Comparison of ENCODE assay signal across 9 cellular contexts in genomic region chr6:161374971-161375873, GRCh38.
DNase-seq lines count a peak whose midpoint lies in the region; ATAC-seq and TF ChIP-seq lines count a peak whose summit lies in the region.
"Had no signal": no experiment of that assay in that cellular context is flagged by ENCODE, and none has a peak within 500 bp of the region (broad histone marks: within the 10 kb centered on the region; RNA-seq: fewer than 3 reads in every experiment).

No MANE protein-coding gene starts in this region.

- H3K27me3 Mint-ChIP-seq in glutamatergic neuron (ENCODE audit: unreplicated experiment): no peaks in the 10 kb centered on the region
- H3K27me3 Mint-ChIP-seq: IgD-negative memory B cell had no signal

- no peaks in the 10 kb centered on the region for H3K36me3 ChIP-seq in sigmoid colon

- TF ChIP-seq EP300 in sigmoid colon (IDR thresholded peaks at IDR 0.05): no peak

- WGBS in sigmoid colon, 2 donors: 27 to 62% methylated on average over 32 of the region's 32 CpGs

- peaks cover 4% of the 10 kb centered on the region for H3K36me3 Mint-ChIP-seq in glutamatergic neuron (ENCODE audit: unreplicated experiment)
- H3K36me3 Mint-ChIP-seq: IgD-negative memory B cell had no signal

- no peaks in the 10 kb centered on the region for H3K27me3 ChIP-seq in sigmoid colon

- H3K4me1 Mint-ChIP-seq in glutamatergic neuron (ENCODE audit: low read depth, unreplicated experiment): peaks cover 6% of the 10 kb centered on the region

- peak overlapping the region in 2 of 4 donors; percentile 5 to 8 for H3K4me3 ChIP-seq in sigmoid colon

- H3K27ac Mint-ChIP-seq in glutamatergic neuron (ENCODE audit: unreplicated experiment): no peak overlapping the region
- H3K27ac Mint-ChIP-seq: IgD-negative memory B cell had no signal

- TF ChIP-seq CTCF in glutamatergic neuron (IDR thresholded peaks at IDR 0.05; ENCODE audit: partially characterized antibody, unreplicated experiment): no peak
- peak in 1 of 4 experiments; percentile 14 for TF ChIP-seq CTCF in sigmoid colon (IDR thresholded peaks at IDR 0.05)

- no peak for TF ChIP-seq POLR2A in sigmoid colon (IDR thresholded peaks at IDR 0.05)

- ATAC-seq in GM18870 (IDR thresholded peaks at IDR 0.05; ENCODE audit: unreplicated experiment): no peak
- no peak for ATAC-seq in GM18909 (IDR thresholded peaks at IDR 0.05; ENCODE audit: poor library complexity, unreplicated experiment)

- H3K9me3 ChIP-seq in sigmoid colon: no peaks in the 10 kb centered on the region

- peaks cover 0 to 6% (median 0%) of the 10 kb centered on the region in 4 donors for H3K4me1 ChIP-seq in sigmoid colon

- no peak overlapping the region for H3K4me3 Mint-ChIP-seq in glutamatergic neuron (ENCODE audit: unreplicated experiment)
- H3K4me3 Mint-ChIP-seq: IgD-negative memory B cell had no signal

- no peak overlapping the region for H3K27ac ChIP-seq in sigmoid colon

- H3K9me3 Mint-ChIP-seq in glutamatergic neuron (ENCODE audit: unreplicated experiment): peaks cover 6% of the 10 kb centered on the region
- H3K9me3 Mint-ChIP-seq: IgD-negative memory B cell had no signal

- DNase-seq in HPDE6-E6E7 (ENCODE audit: extremely low spot score) (peak; percentile 9), SIG-M5 treated with dmso at 0.1 percent for 504 hours (lab: John Stamatoyannopoulos, UW; ENCODE audit: unreplicated experiment) (peak; percentile 94), glutamatergic neuron (peak; percentile 40), sigmoid colon (peak; percentile 76), T-helper 9 cell (no peak), activated gamma-delta T cell (lab: John Stamatoyannopoulos, UW) (no peak)

- intact Hi-C loops in sigmoid colon (cut with DNase I): loop anchor here (5.0 to 10.0 kb wide), 3 partner anchors 270 to 643 kb away; partner anchors contain the start of gene MAP3K4

Comparison
In these comparisons a context has a peak if more than half of its experiments do, and no peak if none do; other contexts are left out.
1. DNase-seq: peak in HPDE6-E6E7 (single experiment), SIG-M5 treated with dmso at 0.1 percent for 504 hours (single experiment), glutamatergic neuron (single experiment) and sigmoid colon (single experiment); none in T-helper 9 cell (single experiment) and activated gamma-delta T cell (single experiment).